In the genomic region with DNA sequence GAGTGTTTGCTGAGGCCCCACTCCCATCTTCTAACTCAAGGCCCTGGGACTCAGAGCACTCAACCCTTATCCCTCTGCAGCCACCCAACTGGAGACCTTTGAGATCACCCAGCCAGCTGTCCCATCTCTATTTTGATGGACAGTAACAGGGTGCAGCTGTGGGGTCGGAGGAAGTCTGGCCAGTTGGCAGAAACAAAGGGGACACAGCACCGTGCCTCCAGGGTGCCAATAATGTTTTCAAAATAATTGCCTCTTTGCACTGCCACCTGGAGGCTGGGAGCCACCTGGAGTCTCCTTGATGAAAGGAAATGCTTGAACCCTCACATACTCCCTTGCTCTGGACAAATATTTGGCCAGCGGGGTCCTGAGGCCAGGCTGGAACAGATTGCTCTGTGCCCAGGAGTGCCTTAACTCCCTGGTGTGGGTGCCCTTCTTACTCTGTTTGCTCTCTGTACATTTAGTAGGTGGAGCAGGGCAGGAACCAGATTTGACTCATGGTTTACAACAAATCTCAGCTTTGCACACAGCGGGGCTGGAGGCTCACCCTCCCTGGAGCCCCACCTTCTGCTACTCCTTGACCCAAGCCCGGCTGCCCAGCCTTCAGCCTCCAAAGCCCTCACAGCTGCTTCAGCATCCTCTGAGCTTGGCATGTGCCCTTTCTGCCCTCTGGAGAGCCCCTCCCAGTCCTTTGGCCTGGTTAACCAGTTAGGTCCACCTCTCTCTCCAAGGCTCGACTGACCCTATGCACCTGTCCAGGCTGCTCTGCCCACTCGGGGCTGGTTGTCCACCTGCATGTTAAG, we compare ENCODE assay signal across 12 cellular contexts. TPM values are rescaled to one million over a fixed set of nuclear protein-coding genes. Genes with fewer than 3 reads are reported as not detected.
A peak's percentile ranks its signal among the peaks of the same experiment; 100 is the strongest.
DNase-seq lines count a peak whose midpoint lies in the region; ATAC-seq and TF ChIP-seq lines count a peak whose summit lies in the region.
"Had no signal": no experiment of that assay in that cellular context is flagged by ENCODE, and none has a peak within 500 bp of the region (broad histone marks: within the 10 kb centered on the region; RNA-seq: fewer than 3 reads in every experiment).

No MANE protein-coding gene starts in this region.

- no peaks in the 10 kb centered on the region for H3K36me3 ChIP-seq in lower lobe of right lung

- H3K9me3 ChIP-seq in CD4-positive, alpha-beta T cell (ENCODE audit: control insufficient read depth, low read length), result no peaks in the 10 kb centered on the region
- no peaks in the 10 kb centered on the region for H3K9me3 ChIP-seq in lower lobe of right lung

- no peaks in the 10 kb centered on the region for H3K27me3 Mint-ChIP-seq in CD4-positive, alpha-beta T cell
- no peaks in the 10 kb centered on the region for H3K27me3 Mint-ChIP-seq in activated T-helper 1 cell treated with anti-CD3 and anti-CD28 coated beads, Interleukin-12 subunit alpha, Interleukin-12 subunit beta, Interleukin-2, Interleukin-4 antibody, amounts not matched to agents 30 ng/mL and 10 ng/mL and 1 ng/mL, durations not matched to agents 14 hours and 24 hours and 36 hours (ENCODE audit: insufficient read depth)

- CTCF ChIA-PET in CD4-positive, alpha-beta T cell (lab: Charles Lee), result interaction anchor here (1.6 to 2.3 kb wide), 2 partner anchors 20 kb away, joined by 7 to 9 read pairs; no protein-coding TSS in a partner anchor

- TF ChIP-seq CTCF in CD4-positive, alpha-beta T cell (IDR thresholded peaks at IDR 0.05), result no peak
- no peak for TF ChIP-seq CTCF in lower lobe of right lung (IDR thresholded peaks at IDR 0.05)

- H3K27ac Mint-ChIP-seq in CD4-positive, alpha-beta T cell, result peak overlapping the region; percentile 71
- H3K27ac Mint-ChIP-seq in activated T-helper 1 cell treated with anti-CD3 and anti-CD28 coated beads, Interleukin-12 subunit alpha, Interleukin-12 subunit beta, Interleukin-2, Interleukin-4 antibody, amounts not matched to agents 30 ng/mL and 10 ng/mL and 1 ng/mL, durations not matched to agents 14 hours and 24 hours and 36 hours, result peak overlapping the region; percentile 85

- H3K36me3 Mint-ChIP-seq in CD4-positive, alpha-beta T cell (ENCODE audit: low read depth), result peaks cover 47% of the 10 kb centered on the region
- peaks cover 53% of the 10 kb centered on the region for H3K36me3 Mint-ChIP-seq in activated T-helper 1 cell treated with anti-CD3 and anti-CD28 coated beads, Interleukin-12 subunit alpha, Interleukin-12 subunit beta, Interleukin-2, Interleukin-4 antibody, amounts not matched to agents 30 ng/mL and 10 ng/mL and 1 ng/mL, durations not matched to agents 14 hours and 24 hours and 36 hours (ENCODE audit: low read depth)

- H3K4me3 ChIP-seq in lower lobe of right lung, result no peak overlapping the region

- H3K27me3 ChIP-seq in CD4-positive, alpha-beta T cell (ENCODE audit: control insufficient read depth, insufficient read depth, low read length), result no peaks in the 10 kb centered on the region
- no peaks in the 10 kb centered on the region for H3K27me3 ChIP-seq in lower lobe of right lung (ENCODE audit: low read depth)

- ATAC-seq in CD4-positive, alpha-beta T cell (ENCODE audit: poor library complexity), result no peak
- ATAC-seq in GM21381 (IDR thresholded peaks at IDR 0.05; ENCODE audit: unreplicated experiment) (peak; percentile 5), lower lobe of right lung (peak; percentile 18 to 40), GM21786 (IDR thresholded peaks at IDR 0.05; ENCODE audit: unreplicated experiment) (no peak), HG03097 (IDR thresholded peaks at IDR 0.05; ENCODE audit: low FRiP score, unreplicated experiment) (no peak), HG03469 (IDR thresholded peaks at IDR 0.05; ENCODE audit: unreplicated experiment) (no peak)

- intact Hi-C loops in CD4-positive, alpha-beta T cell (cut with DNase I, micrococcal nuclease), result loop anchor here in 1 of 2 experiments (5.0 kb wide), 1 partner anchor 35 kb away; no protein-coding TSS in a partner anchor
- intact Hi-C loops in activated T-helper 1 cell treated with anti-CD3 and anti-CD28 coated beads, Interleukin-12 subunit alpha, Interleukin-12 subunit beta, Interleukin-2, Interleukin-4 antibody, amounts not matched to agents 30 ng/mL and 10 ng/mL and 1 ng/mL, durations not matched to agents 14 hours and 24 hours and 36 hours (cut with micrococcal nuclease), result loop anchor here (1.0 kb wide), 1 partner anchor 9 kb away; no protein-coding TSS in a partner anchor
- intact Hi-C loops in lower lobe of right lung (cut with DNase I), result no loop called here

- DNase-seq in CD4-positive, alpha-beta T cell, result no peak
- no peak for DNase-seq in activated T-helper 1 cell treated with anti-CD3 and anti-CD28 coated beads, Interleukin-12 subunit alpha, Interleukin-12 subunit beta, Interleukin-2, Interleukin-4 antibody, amounts not matched to agents 30 ng/mL and 10 ng/mL and 1 ng/mL, durations not matched to agents 14 hours and 24 hours and 36 hours (ENCODE audit: low spot score)
- no peak for DNase-seq in lower lobe of right lung
- DNase-seq in stimulated activated CD4-positive, alpha-beta T cell treated with anti-CD3 and anti-CD28 coated beads, Interleukin-4, amount 100 ng/mL, for 4 hours, result no peak
- DNase-seq: activated T-cell treated with anti-CD3 and anti-CD28 coated beads, Interleukin-2, amount 50 U/mL, for 1 hour had no signal

- H3K27ac ChIP-seq in CD4-positive, alpha-beta T cell (ENCODE audit: low read depth, low read length), result peak overlapping the region; percentile 14
- H3K27ac ChIP-seq in lower lobe of right lung, result peak overlapping the region; percentile 18

- peaks cover 2% of the 10 kb centered on the region for H3K9me3 Mint-ChIP-seq in CD4-positive, alpha-beta T cell
- H3K9me3 Mint-ChIP-seq in activated T-helper 1 cell treated with anti-CD3 and anti-CD28 coated beads, Interleukin-12 subunit alpha, Interleukin-12 subunit beta, Interleukin-2, Interleukin-4 antibody, amounts not matched to agents 30 ng/mL and 10 ng/mL and 1 ng/mL, durations not matched to agents 14 hours and 24 hours and 36 hours, result peaks cover 14% of the 10 kb centered on the region

- H3K4me3 Mint-ChIP-seq in CD4-positive, alpha-beta T cell, result no peak overlapping the region
- H3K4me3 Mint-ChIP-seq in activated T-helper 1 cell treated with anti-CD3 and anti-CD28 coated beads, Interleukin-12 subunit alpha, Interleukin-12 subunit beta, Interleukin-2, Interleukin-4 antibody, amounts not matched to agents 30 ng/mL and 10 ng/mL and 1 ng/mL, durations not matched to agents 14 hours and 24 hours and 36 hours, result peak overlapping the region; percentile 30

- peaks cover 92% of the 10 kb centered on the region for H3K4me1 Mint-ChIP-seq in CD4-positive, alpha-beta T cell (ENCODE audit: low read depth)
- peaks cover 88% of the 10 kb centered on the region for H3K4me1 Mint-ChIP-seq in activated T-helper 1 cell treated with anti-CD3 and anti-CD28 coated beads, Interleukin-12 subunit alpha, Interleukin-12 subunit beta, Interleukin-2, Interleukin-4 antibody, amounts not matched to agents 30 ng/mL and 10 ng/mL and 1 ng/mL, durations not matched to agents 14 hours and 24 hours and 36 hours (ENCODE audit: low read depth)

- POLR2A ChIA-PET in CD4-positive, alpha-beta T cell (lab: Charles Lee), result interaction anchor here (0.7 to 4.0 kb wide), 10 partner anchors 8 to 37 kb away, joined by 3 to 45 read pairs (median 7); a partner anchor contains a TSS

- H3K4me1 ChIP-seq in lower lobe of right lung, result peaks cover 22% of the 10 kb centered on the region

RNA-seq across cellular contexts. Expression of a gene that starts 17.2 kb away (rescaled TPM):
- 100 to 1,000 TPM; 101 to 102 TPM for total RNA-seq in CD4-positive, alpha-beta T cell
- total RNA-seq in activated T-helper 1 cell treated with anti-CD3 and anti-CD28 coated beads, Interleukin-12 subunit alpha, Interleukin-12 subunit beta, Interleukin-2, Interleukin-4 antibody, amounts not matched to agents 30 ng/mL and 10 ng/mL and 1 ng/mL, durations not matched to agents 14 hours and 24 hours and 36 hours, result 264 and 272 TPM in 2 replicates
- total RNA-seq in lower lobe of right lung, result 13.4 TPM
- total RNA-seq: cerebellum, lung microvascular endothelial cell, NCI-H460 had no signal

Comparison
In these comparisons a context has a peak if more than half of its experiments do, and no peak if none do; other contexts are left out.
1. ATAC-seq: peak in GM21381 (single experiment) and lower lobe of right lung (2 of 2); none in CD4-positive, alpha-beta T cell (single experiment), GM21786 (single experiment), HG03097 (single experiment) and HG03469 (single experiment).